Comparison of ENCODE assay signal across 1 cellular context in genomic region chr1:168266644-168267186, GRCh38.
TF ChIP-seq lines count a peak whose summit lies in the region.

No MANE protein-coding gene starts in this region.

TF ChIP-seq in HepG2, 621 proteins besides CTCF, POLR2A, EP300 and RAD21:
- no peak for TF ChIP-seq RARG (CRISPR knock-in tag; IDR thresholded peaks at IDR 0.05; ENCODE audit: low read depth)
- no peak for TF ChIP-seq ZNF558 (CRISPR knock-in tag; IDR thresholded peaks at IDR 0.05; ENCODE audit: borderline replicate concordance)
- no peak for TF ChIP-seq ZNF225 (CRISPR knock-in tag; IDR thresholded peaks at IDR 0.05)
- no peak for TF ChIP-seq TCF12 (IDR thresholded peaks at IDR 0.05)
- no peak for TF ChIP-seq TCF12 (CRISPR knock-in tag; IDR thresholded peaks at IDR 0.05)
- TF ChIP-seq, protein P1, sequence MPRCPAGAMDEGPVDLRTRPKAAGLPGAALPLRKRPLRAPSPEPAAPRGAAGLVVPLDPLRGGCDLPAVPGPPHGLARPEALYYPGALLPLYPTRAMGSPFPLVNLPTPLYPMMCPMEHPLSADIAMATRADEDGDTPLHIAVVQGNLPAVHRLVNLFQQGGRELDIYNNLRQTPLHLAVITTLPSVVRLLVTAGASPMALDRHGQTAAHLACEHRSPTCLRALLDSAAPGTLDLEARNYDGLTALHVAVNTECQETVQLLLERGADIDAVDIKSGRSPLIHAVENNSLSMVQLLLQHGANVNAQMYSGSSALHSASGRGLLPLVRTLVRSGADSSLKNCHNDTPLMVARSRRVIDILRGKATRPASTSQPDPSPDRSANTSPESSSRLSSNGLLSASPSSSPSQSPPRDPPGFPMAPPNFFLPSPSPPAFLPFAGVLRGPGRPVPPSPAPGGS (CRISPR knock-in tag; IDR thresholded peaks at IDR 0.05) = no peak
- TF ChIP-seq, protein P2, sequence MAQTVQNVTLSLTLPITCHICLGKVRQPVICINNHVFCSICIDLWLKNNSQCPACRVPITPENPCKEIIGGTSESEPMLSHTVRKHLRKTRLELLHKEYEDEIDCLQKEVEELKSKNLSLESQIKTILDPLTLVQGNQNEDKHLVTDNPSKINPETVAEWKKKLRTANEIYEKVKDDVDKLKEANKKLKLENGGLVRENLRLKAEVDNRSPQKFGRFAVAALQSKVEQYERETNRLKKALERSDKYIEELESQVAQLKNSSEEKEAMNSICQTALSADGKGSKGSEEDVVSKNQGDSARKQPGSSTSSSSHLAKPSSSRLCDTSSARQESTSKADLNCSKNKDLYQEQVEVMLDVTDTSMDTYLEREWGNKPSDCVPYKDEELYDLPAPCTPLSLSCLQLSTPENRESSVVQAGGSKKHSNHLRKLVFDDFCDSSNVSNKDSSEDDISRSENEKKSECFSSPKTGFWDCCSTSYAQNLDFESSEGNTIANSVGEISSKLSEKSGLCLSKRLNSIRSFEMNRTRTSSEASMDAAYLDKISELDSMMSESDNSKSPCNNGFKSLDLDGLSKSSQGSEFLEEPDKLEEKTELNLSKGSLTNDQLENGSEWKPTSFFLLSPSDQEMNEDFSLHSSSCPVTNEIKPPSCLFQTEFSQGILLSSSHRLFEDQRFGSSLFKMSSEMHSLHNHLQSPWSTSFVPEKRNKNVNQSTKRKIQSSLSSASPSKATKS (CRISPR knock-in tag; IDR thresholded peaks at IDR 0.05) = no peak
- no peak for TF ChIP-seq ZBTB38 (CRISPR knock-in tag; IDR thresholded peaks at IDR 0.05)
- TF ChIP-seq NR0B2 (CRISPR knock-in tag; IDR thresholded peaks at IDR 0.05) = no peak
- no peak for TF ChIP-seq ZSCAN21 (CRISPR knock-in tag; IDR thresholded peaks at IDR 0.05; ENCODE audit: borderline replicate concordance)
- no peak for TF ChIP-seq KDM5B (CRISPR knock-in tag; IDR thresholded peaks at IDR 0.05; ENCODE audit: borderline replicate concordance)
- TF ChIP-seq MYNN (CRISPR knock-in tag; IDR thresholded peaks at IDR 0.05; ENCODE audit: low read depth) = no peak
- TF ChIP-seq PRMT3 (CRISPR knock-in tag; IDR thresholded peaks at IDR 0.05; ENCODE audit: borderline replicate concordance, low read depth) = no peak
- no peak for TF ChIP-seq ZFY (CRISPR knock-in tag; IDR thresholded peaks at IDR 0.05)
- TF ChIP-seq, protein P3, sequence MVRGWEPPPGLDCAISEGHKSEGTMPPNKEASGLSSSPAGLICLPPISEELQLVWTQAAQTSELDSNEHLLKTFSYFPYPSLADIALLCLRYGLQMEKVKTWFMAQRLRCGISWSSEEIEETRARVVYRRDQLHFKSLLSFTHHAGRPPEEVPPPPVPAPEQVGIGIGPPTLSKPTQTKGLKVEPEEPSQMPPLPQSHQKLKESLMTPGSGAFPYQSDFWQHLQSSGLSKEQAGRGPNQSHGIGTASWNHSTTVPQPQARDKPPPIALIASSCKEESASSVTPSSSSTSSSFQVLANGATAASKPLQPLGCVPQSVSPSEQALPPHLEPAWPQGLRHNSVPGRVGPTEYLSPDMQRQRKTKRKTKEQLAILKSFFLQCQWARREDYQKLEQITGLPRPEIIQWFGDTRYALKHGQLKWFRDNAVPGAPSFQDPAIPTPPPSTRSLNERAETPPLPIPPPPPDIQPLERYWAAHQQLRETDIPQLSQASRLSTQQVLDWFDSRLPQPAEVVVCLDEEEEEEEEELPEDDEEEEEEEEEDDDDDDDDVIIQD (CRISPR knock-in tag; IDR thresholded peaks at IDR 0.05; ENCODE audit: low read depth) = no peak
- TF ChIP-seq YY1 (IDR thresholded peaks at IDR 0.05; ENCODE audit: insufficient read depth, insufficient replicate concordance, low read depth, low read length) = no peak
